12 cellular contexts compared by ENCODE assay signal in the genomic region with DNA sequence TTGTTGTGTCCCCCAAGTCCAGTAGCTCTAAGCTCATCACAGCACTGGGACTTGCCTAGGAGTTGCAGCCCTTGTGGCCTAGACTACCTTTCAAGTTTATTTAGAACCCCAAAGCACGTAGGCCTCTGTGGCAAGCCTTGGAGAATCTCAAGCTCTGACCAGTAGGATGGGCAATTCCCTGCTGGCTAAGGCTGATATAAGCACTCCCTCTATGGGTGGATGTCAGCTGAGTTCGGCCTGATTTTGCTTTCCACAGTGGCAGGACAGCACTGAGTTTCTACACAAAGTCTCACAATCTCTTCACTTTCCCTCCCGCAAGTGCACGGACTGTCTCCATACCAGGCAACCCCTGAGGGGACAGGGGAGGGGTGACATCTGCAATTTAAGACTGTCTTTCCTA.
DNase-seq lines count a peak whose midpoint lies in the region; FAIRE-seq and TF ChIP-seq lines count a peak whose summit lies in the region.
"Had no signal": no experiment of that assay in that cellular context is flagged by ENCODE, and none has a peak within 500 bp of the region (broad histone marks: within the 10 kb centered on the region; RNA-seq: fewer than 3 reads in every experiment).

No MANE protein-coding gene starts in this region.

- 79% methylated on average over 4 of the region's 4 CpGs; no CpG with 5 or more reads in 1 of the 2 experiments for WGBS in H1 (ENCODE audit: extremely low coverage in 1 of 2, insufficient coverage in 1 of 2, insufficient read length in 1 of 2, insufficient replicate concordance in 2 of 2, low coverage in 1 of 2, low lambda C conversion rate in 2 of 2, missing lambda C conversion rate in 1 of 2), 2 experiments
- WGBS in smooth muscle cell (ENCODE audit: low lambda C conversion rate): 68% methylated on average over 4 of the region's 4 CpGs

- no peak overlapping the region for H3K4me2 ChIP-seq in H1 (ENCODE audit: insufficient read depth in 1 of 2, low read depth in 2 of 2, low read length in 2 of 2)
- H3K4me2 ChIP-seq in smooth muscle cell: no peak overlapping the region

- in situ Hi-C loops in KBM-7 (cut with MboI; ENCODE audit: low pct_unique_long_range_greater_than_20kb, low sequenced_read_pairs): no loop called here

- H3K79me2 ChIP-seq in H1 (ENCODE audit: control insufficient read depth in 1 of 2, insufficient read depth in 2 of 2, low read length in 2 of 2) (no peaks in the 10 kb centered on the region), smooth muscle cell (ENCODE audit: low read depth) (no peaks in the 10 kb centered on the region)

- no peak overlapping the region for H2BK120ac ChIP-seq in H1 (replicated peaks; ENCODE audit: low read depth, low read length)

- no peak overlapping the region for H2BK20ac ChIP-seq in H1 (ENCODE audit: low read length)

- CTCF ChIA-PET in H1 (lab: Charles Lee; ENCODE audit: partially characterized antibody): interaction anchor here (0.9 to 1.3 kb wide), 8 partner anchors 8 to 1235 kb away, joined by 3 to 10 read pairs (median 3); no protein-coding TSS in a partner anchor

- H3K23me2 ChIP-seq in H1 (ENCODE audit: low read depth, low read length): no peaks in the 10 kb centered on the region

- H3K56ac ChIP-seq in H1 (replicated peaks; ENCODE audit: insufficient read length, low read depth, low read length): no peak overlapping the region

- no peaks in the 10 kb centered on the region for H3F3A ChIP-seq in smooth muscle cell (ENCODE audit: low read depth)

- FAIRE-seq in H1 (lab: Jason Lieb, UNC): peak; percentile 24

- H3K36me3 ChIP-seq in H1 (ENCODE audit: control insufficient read depth in 2 of 4, insufficient read depth in 4 of 4, low read length in 3 of 4): no peaks in the 10 kb centered on the region
- H3K36me3 ChIP-seq in smooth muscle cell (ENCODE audit: low read depth): no peaks in the 10 kb centered on the region
- H3K36me3 ChIP-seq: cardiac muscle cell had no signal

- no peak overlapping the region for H3K4me3 ChIP-seq in H1 (ENCODE audit: extremely low read depth in 1 of 4, insufficient read depth in 2 of 4, low read depth in 3 of 4, low read length in 4 of 4)
- H3K4me3 ChIP-seq in retinal pigment epithelial cell (ENCODE audit: low read length): no peak overlapping the region
- H3K4me3 ChIP-seq in smooth muscle cell: no peak overlapping the region
- H3K4me3 ChIP-seq: cardiac muscle cell had no signal

- DNase-seq in NCI-H82 (lab: John Stamatoyannopoulos, UW) (peak; percentile 27), NCI-H82 treated with DMSO at 0.1 percent for 48 hours (lab: John Stamatoyannopoulos, UW; ENCODE audit: unreplicated experiment) (no peak), NCI-H69 (lab: John Stamatoyannopoulos, UW) (peak; percentile 12), H1 (ENCODE audit: low read depth in 1 of 2, low spot score in 2 of 2) (peak; percentile 7 to 47), retinal pigment epithelial cell (ENCODE audit: low read depth) (no peak), NOMO-1 treated with dmso at 0.1 percent for 144 hours (lab: John Stamatoyannopoulos, UW; ENCODE audit: unreplicated experiment) (no peak), KBM-7 (no peak), smooth muscle cell (lab: John Stamatoyannopoulos, UW; ENCODE audit: unreplicated experiment) (no peak)
- DNase-seq: activated T-cell treated with anti-CD3 and anti-CD28 coated beads for 4 hours; MV-4-11; stimulated activated CD4-positive, alpha-beta T cell treated with anti-CD3 and anti-CD28 coated beads, Interleukin-15, amount 100 ng/mL, for 24 hours had no signal

- H3K27me3 ChIP-seq in H1 (replicated peaks in 1 of 4; ENCODE audit: control insufficient read depth in 3 of 4, extremely low read depth in 1 of 4, insufficient read depth in 3 of 4, low read length in 3 of 4) (no peaks in the 10 kb centered on the region), smooth muscle cell (ENCODE audit: low read depth) (no peaks in the 10 kb centered on the region)
- H3K27me3 ChIP-seq: cardiac muscle cell had no signal

- no peaks in the 10 kb centered on the region for H4K20me1 ChIP-seq in H1 (replicated peaks in 1 of 2; ENCODE audit: control insufficient read depth in 1 of 2, insufficient read depth in 2 of 2, low read length in 2 of 2)
- H4K20me1 ChIP-seq in smooth muscle cell (ENCODE audit: low read depth): no peaks in the 10 kb centered on the region

- no peaks in the 10 kb centered on the region for H3K79me1 ChIP-seq in H1 (ENCODE audit: low read depth, low read length)

- H4K8ac ChIP-seq in H1 (ENCODE audit: extremely low read depth, insufficient read depth, low read length): no peak overlapping the region

- H2BK15ac ChIP-seq in H1 (ENCODE audit: low read length): no peak overlapping the region

- no peak overlapping the region for H3K27ac ChIP-seq in H1 (ENCODE audit: low read depth, low read length)
- H3K27ac ChIP-seq in smooth muscle cell (ENCODE audit: low read depth): no peak overlapping the region
- H3K27ac ChIP-seq: cardiac muscle cell had no signal

- TF ChIP-seq RAD21 in H1 (IDR thresholded peaks at IDR 0.05 in 1 of 2, conservative IDR thresholded peaks at IDR 0.05 in 1 of 2; ENCODE audit: low read depth in 2 of 2, low read length in 2 of 2): peak; percentile 86 to 88

- H3K18ac ChIP-seq in H1 (ENCODE audit: extremely low read depth, low read length): no peak overlapping the region

- no peak overlapping the region for H3K23ac ChIP-seq in H1 (ENCODE audit: insufficient read length)

- no peak overlapping the region for H4K5ac ChIP-seq in H1 (ENCODE audit: insufficient read length, low read depth, low read length)

- H3K9me3 ChIP-seq in H1 (ENCODE audit: insufficient read depth in 2 of 2, low read depth in 1 of 2, low read length in 1 of 2) (no peaks in the 10 kb centered on the region), smooth muscle cell (replicated peaks; ENCODE audit: low read depth) (no peaks in the 10 kb centered on the region)

- no peak overlapping the region for H2BK12ac ChIP-seq in H1 (ENCODE audit: low read depth, low read length)

- peak overlapping the region; percentile 54 for H2AFZ ChIP-seq in H1 (ENCODE audit: low read length)
- H2AFZ ChIP-seq in smooth muscle cell (ENCODE audit: low read depth): no peak overlapping the region

- H2AK5ac ChIP-seq in H1 (ENCODE audit: low read depth, low read length): no peak overlapping the region

- H3K9ac ChIP-seq in H1 (replicated peaks in 1 of 4; ENCODE audit: extremely low read depth in 1 of 4, low read depth in 3 of 4, low read length in 3 of 4) (no peak overlapping the region), smooth muscle cell (ENCODE audit: low read depth) (no peak overlapping the region)

- peak overlapping the region; percentile 41; the same call in 1 of the 2 replicates for H2BK5ac ChIP-seq in H1 (ENCODE audit: low read depth, low read length)

- no peaks in the 10 kb centered on the region for H3K4me1 ChIP-seq in H1 (replicated peaks in 1 of 4; ENCODE audit: control insufficient read depth in 3 of 4, insufficient read depth in 4 of 4, low read length in 3 of 4)
- H3K4me1 ChIP-seq in smooth muscle cell (ENCODE audit: low read depth): no peaks in the 10 kb centered on the region

- no peak for TF ChIP-seq EP300 in H1 (IDR thresholded peaks at IDR 0.05; ENCODE audit: borderline replicate concordance in 1 of 2, low read depth in 2 of 2, low read length in 2 of 2)

- no peak for TF ChIP-seq POLR2A in H1 (IDR thresholded peaks at IDR 0.05; ENCODE audit: control extremely low read depth in 1 of 2, low read depth in 2 of 2, low read length in 2 of 2)

- H4K91ac ChIP-seq in H1 (replicated peaks; ENCODE audit: insufficient read length, low read length): no peak overlapping the region

- POLR2A ChIA-PET in H1 (lab: Charles Lee; ENCODE audit: partially characterized antibody): no interaction called here

- H3K4ac ChIP-seq in H1 (replicated peaks; ENCODE audit: insufficient read length, low read depth, low read length): no peak overlapping the region

- TF ChIP-seq CTCF in H1 (IDR thresholded peaks at IDR 0.05; ENCODE audit: control extremely low read depth in 1 of 3, insufficient read depth in 1 of 3, low read depth in 1 of 3, low read length in 3 of 3) (peak; percentile 58 to 86 (median 85)), retinal pigment epithelial cell (conservative IDR thresholded peaks at IDR 0.05; ENCODE audit: low read depth, low read length) (peak; percentile 43), smooth muscle cell (IDR thresholded peaks at IDR 0.05; ENCODE audit: borderline replicate concordance, insufficient read depth, poor library complexity, severe bottlenecking) (no peak)

- H3K14ac ChIP-seq in H1 (ENCODE audit: insufficient read length): no peak overlapping the region

TF ChIP-seq in H1, 55 proteins besides CTCF, POLR2A, EP300 and RAD21 (continues in another document):
- TF ChIP-seq KDM4A (IDR thresholded peaks at IDR 0.05; ENCODE audit: low read depth, low read length, severe bottlenecking) (no peak), JUN (IDR thresholded peaks at IDR 0.05; ENCODE audit: low read depth, low read length) (no peak), RXRA (IDR thresholded peaks at IDR 0.05; ENCODE audit: insufficient read depth, low read depth, low read length) (no peak), SP2 (IDR thresholded peaks at IDR 0.05; ENCODE audit: low read length) (no peak), YY1 (IDR thresholded peaks at IDR 0.05; ENCODE audit: low read depth, low read length) (no peak), POU5F1 (IDR thresholded peaks at IDR 0.05; ENCODE audit: low read depth, low read length) (no peak), TEAD4 (IDR thresholded peaks at IDR 0.05; ENCODE audit: low read depth, low read length) (no peak)
- TF ChIP-seq, protein P1, sequence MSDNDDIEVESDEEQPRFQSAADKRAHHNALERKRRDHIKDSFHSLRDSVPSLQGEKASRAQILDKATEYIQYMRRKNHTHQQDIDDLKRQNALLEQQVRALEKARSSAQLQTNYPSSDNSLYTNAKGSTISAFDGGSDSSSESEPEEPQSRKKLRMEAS (IDR thresholded peaks at IDR 0.05): no peak
- TF ChIP-seq, protein P2, sequence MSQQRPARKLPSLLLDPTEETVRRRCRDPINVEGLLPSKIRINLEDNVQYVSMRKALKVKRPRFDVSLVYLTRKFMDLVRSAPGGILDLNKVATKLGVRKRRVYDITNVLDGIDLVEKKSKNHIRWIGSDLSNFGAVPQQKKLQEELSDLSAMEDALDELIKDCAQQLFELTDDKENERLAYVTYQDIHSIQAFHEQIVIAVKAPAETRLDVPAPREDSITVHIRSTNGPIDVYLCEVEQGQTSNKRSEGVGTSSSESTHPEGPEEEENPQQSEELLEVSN (IDR thresholded peaks at IDR 0.05): no peak
- TF ChIP-seq, protein P3, sequence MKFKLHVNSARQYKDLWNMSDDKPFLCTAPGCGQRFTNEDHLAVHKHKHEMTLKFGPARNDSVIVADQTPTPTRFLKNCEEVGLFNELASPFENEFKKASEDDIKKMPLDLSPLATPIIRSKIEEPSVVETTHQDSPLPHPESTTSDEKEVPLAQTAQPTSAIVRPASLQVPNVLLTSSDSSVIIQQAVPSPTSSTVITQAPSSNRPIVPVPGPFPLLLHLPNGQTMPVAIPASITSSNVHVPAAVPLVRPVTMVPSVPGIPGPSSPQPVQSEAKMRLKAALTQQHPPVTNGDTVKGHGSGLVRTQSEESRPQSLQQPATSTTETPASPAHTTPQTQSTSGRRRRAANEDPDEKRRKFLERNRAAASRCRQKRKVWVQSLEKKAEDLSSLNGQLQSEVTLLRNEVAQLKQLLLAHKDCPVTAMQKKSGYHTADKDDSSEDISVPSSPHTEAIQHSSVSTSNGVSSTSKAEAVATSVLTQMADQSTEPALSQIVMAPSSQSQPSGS (IDR thresholded peaks at IDR 0.05; ENCODE audit: low read length): no peak

Comparison
In these comparisons a context has a peak if more than half of its experiments do, and no peak if none do; other contexts are left out.
1. DNase-seq: peak in NCI-H82 (single experiment), NCI-H69 (single experiment) and H1 (2 of 2); none in NCI-H82 treated with DMSO at 0.1 percent for 48 hours (single experiment), retinal pigment epithelial cell (single experiment), NOMO-1 treated with dmso at 0.1 percent for 144 hours (single experiment), KBM-7 (single experiment) and smooth muscle cell (single experiment).